ENCODE assay signal across 21 cellular contexts in genomic region chr19:45595814-45596213, GRCh38. TPM values are rescaled to one million over a fixed set of nuclear protein-coding genes. Genes with fewer than 3 reads are reported as not detected.
"Had no signal": no experiment of that assay in that cellular context is flagged by ENCODE, and none has a peak within 500 bp of the region (broad histone marks: within the 10 kb centered on the region; RNA-seq: fewer than 3 reads in every experiment).

No MANE protein-coding gene starts in this region.

- H3K27me3 ChIP-seq: right lobe of liver had no signal

- H3K36me3 ChIP-seq: right lobe of liver, stomach, vagina had no signal

- H3K36me3 Mint-ChIP-seq: activated naive CD8-positive, alpha-beta T cell treated with anti-CD3 and anti-CD28 coated beads for 36 hours had no signal

- H3K9me3 Mint-ChIP-seq: activated naive CD8-positive, alpha-beta T cell treated with anti-CD3 and anti-CD28 coated beads for 36 hours; neural crest cell had no signal

- H3K9me3 ChIP-seq: body of pancreas, right lobe of liver, stomach, vagina had no signal

- H3K27ac Mint-ChIP-seq: activated naive CD8-positive, alpha-beta T cell treated with anti-CD3 and anti-CD28 coated beads for 36 hours; endodermal cell had no signal

- DNase-seq: activated CD4-positive, alpha-beta T cell treated with anti-CD3 and anti-CD28 coated beads, Interleukin-2, amount 50 U/mL, for 4 hours; activated naive CD8-positive, alpha-beta T cell treated with anti-CD3 and anti-CD28 coated beads for 36 hours; body of pancreas; caudate nucleus; endodermal cell; hypothalamus; mammary epithelial cell; right lobe of liver; small intestine; stimulated activated CD4-positive, alpha-beta T cell treated with anti-CD3 and anti-CD28 coated beads, Interleukin-4, amount 100 ng/mL, for 1 hour; stomach; SW 1271; T-helper 2 cell; trophoblast cell had no signal

- H3K27ac ChIP-seq: body of pancreas, right lobe of liver, vagina had no signal

- H3K4me3 ChIP-seq: body of pancreas, right lobe of liver, stomach, vagina had no signal

- H3K4me1 ChIP-seq: right lobe of liver had no signal

- ATAC-seq: body of pancreas, left lobe of liver, right lobe of liver had no signal

- H3K4me3 Mint-ChIP-seq: activated naive CD8-positive, alpha-beta T cell treated with anti-CD3 and anti-CD28 coated beads for 36 hours; endodermal cell; neural crest cell had no signal

RNA-seq across cellular contexts. Expression of gene GPR4, which starts 6.2 kb away (rescaled TPM):
- total RNA-seq: activated CD8-positive, alpha-beta memory T cell treated with anti-CD3 and anti-CD28 coated beads for 36 hours; activated naive CD8-positive, alpha-beta T cell treated with anti-CD3 and anti-CD28 coated beads for 36 hours; endodermal cell; epithelial cell of proximal tubule; mammary epithelial cell; myocyte; neural crest cell had no signal
- polyA plus RNA-seq: keratinocyte had no signal
